15 cellular contexts compared by ENCODE assay signal in genomic region chr5:95720094-95720793, GRCh38. TPM values are rescaled to one million over a fixed set of nuclear protein-coding genes. Genes with fewer than 3 reads are reported as not detected.
DNase-seq lines count a peak whose midpoint lies in the region; ATAC-seq and TF ChIP-seq lines count a peak whose summit lies in the region.
"Had no signal": no experiment of that assay in that cellular context is flagged by ENCODE, and none has a peak within 500 bp of the region (broad histone marks: within the 10 kb centered on the region; RNA-seq: fewer than 3 reads in every experiment).

No MANE protein-coding gene starts in this region.

- no peak overlapping the region for H3K9ac ChIP-seq in rectal smooth muscle tissue (ENCODE audit: low read length)

- peak; percentile 40 to 75 for ATAC-seq in left cardiac atrium
- no peak for ATAC-seq in HG03280 (IDR thresholded peaks at IDR 0.05; ENCODE audit: unreplicated experiment)
- no peak for ATAC-seq in GM21619 (IDR thresholded peaks at IDR 0.05; ENCODE audit: unreplicated experiment)
- ATAC-seq: WTC11 had no signal

- intact Hi-C loops in left cardiac atrium (cut with DNase I) = no loop called here

- TF ChIP-seq CTCF in AG10803 (conservative IDR thresholded peaks at IDR 0.05; ENCODE audit: low read length) = no peak

- H3K4me1 ChIP-seq in rectal smooth muscle tissue (ENCODE audit: control insufficient read depth, insufficient read depth, low read length) = peaks cover 9% of the 10 kb centered on the region

- H3K4me3 ChIP-seq in AG10803 (ENCODE audit: low read length) (no peak overlapping the region), rectal smooth muscle tissue (ENCODE audit: low read length) (no peak overlapping the region)
- H3K4me3 ChIP-seq: spleen had no signal

- peak overlapping the region; percentile 32 for H3K27ac ChIP-seq in rectal smooth muscle tissue (ENCODE audit: low read depth, low read length)

- DNase-seq in AG10803 (ENCODE audit: low read depth) = peak; percentile 70
- DNase-seq in SK-MEL-5 (ENCODE audit: low read depth, low spot score) = peak; percentile 4
- DNase-seq in left cardiac atrium = no peak
- no peak for DNase-seq in cortex of kidney (lab: John Stamatoyannopoulos, UW)
- no peak for DNase-seq in epidermal melanocyte (ENCODE audit: insufficient read length, low spot score)
- DNase-seq: activated CD8-positive, alpha-beta memory T cell treated with anti-CD3 and anti-CD28 coated beads, Interleukin-2, amount 50 U/mL, for 4 hours; activated naive CD4-positive, alpha-beta T cell treated with anti-CD3 and anti-CD28 coated beads, Interleukin-2, amount 50 U/mL, for 16 hours; central memory CD4-positive, alpha-beta T cell; NCI-H1092; spleen had no signal

- in situ Hi-C loops in SK-MEL-5 (cut with HindIII; ENCODE audit: low pct_unique_long_range_greater_than_20kb, low sequenced_read_pairs) = no loop called here

- H3K36me3 ChIP-seq in rectal smooth muscle tissue (ENCODE audit: control insufficient read depth, insufficient read depth, low read length) = no peaks in the 10 kb centered on the region
- H3K36me3 ChIP-seq: spleen had no signal

- no peaks in the 10 kb centered on the region for H3K27me3 ChIP-seq in rectal smooth muscle tissue (ENCODE audit: control insufficient read depth, insufficient read depth, low read length)
- H3K27me3 ChIP-seq: spleen had no signal

RNA-seq across cellular contexts. Expression of gene RHOBTB3, which starts 10.9 kb away (rescaled TPM):
- 56.7 and 57.0 TPM in 2 replicates for total RNA-seq in SK-MEL-5 (2014; rRNA removed; shearing (Covaris generic))
- polyA plus RNA-seq in SK-MEL-5 (2015; cell fraction: cytosol; rRNA removed) = 45.0 and 63.4 TPM in 2 replicates
- polyA plus RNA-seq in SK-MEL-5 (2015; cell fraction: nucleus; rRNA removed) = 39.2 and 65.1 TPM in 2 replicates
- total RNA-seq in left cardiac atrium = 100 to 1,000 TPM; 101 to 110 TPM

RNA-seq across cellular contexts. Expression of gene SPATA9, which starts 37.5 kb away (rescaled TPM):
- not detected in 2 replicates for total RNA-seq in SK-MEL-5 (2014; rRNA removed; shearing (Covaris generic))
- polyA plus RNA-seq in SK-MEL-5 (2015; cell fraction: cytosol; rRNA removed) = 0.22 TPM in 1 of 2 replicates, not detected in the other
- polyA plus RNA-seq in SK-MEL-5 (2015; cell fraction: nucleus; rRNA removed) = 2.1 TPM in 1 of 2 replicates, not detected in the other
- under 1 TPM; 0.21 to 0.47 TPM for total RNA-seq in left cardiac atrium
- total RNA-seq: endothelial cell of umbilical vein, WTC11 had no signal

Comparison
In these comparisons a context has a peak if more than half of its experiments do, and no peak if none do; other contexts are left out.
1. DNase-seq: peak in AG10803 (single experiment) and SK-MEL-5 (single experiment); none in left cardiac atrium (single experiment), cortex of kidney (single experiment) and epidermal melanocyte (single experiment).
2. ATAC-seq: peak in left cardiac atrium (2 of 2); none in HG03280 (single experiment) and GM21619 (single experiment).